Comparison of ENCODE assay signal across 8 cellular contexts in the genomic region with DNA sequence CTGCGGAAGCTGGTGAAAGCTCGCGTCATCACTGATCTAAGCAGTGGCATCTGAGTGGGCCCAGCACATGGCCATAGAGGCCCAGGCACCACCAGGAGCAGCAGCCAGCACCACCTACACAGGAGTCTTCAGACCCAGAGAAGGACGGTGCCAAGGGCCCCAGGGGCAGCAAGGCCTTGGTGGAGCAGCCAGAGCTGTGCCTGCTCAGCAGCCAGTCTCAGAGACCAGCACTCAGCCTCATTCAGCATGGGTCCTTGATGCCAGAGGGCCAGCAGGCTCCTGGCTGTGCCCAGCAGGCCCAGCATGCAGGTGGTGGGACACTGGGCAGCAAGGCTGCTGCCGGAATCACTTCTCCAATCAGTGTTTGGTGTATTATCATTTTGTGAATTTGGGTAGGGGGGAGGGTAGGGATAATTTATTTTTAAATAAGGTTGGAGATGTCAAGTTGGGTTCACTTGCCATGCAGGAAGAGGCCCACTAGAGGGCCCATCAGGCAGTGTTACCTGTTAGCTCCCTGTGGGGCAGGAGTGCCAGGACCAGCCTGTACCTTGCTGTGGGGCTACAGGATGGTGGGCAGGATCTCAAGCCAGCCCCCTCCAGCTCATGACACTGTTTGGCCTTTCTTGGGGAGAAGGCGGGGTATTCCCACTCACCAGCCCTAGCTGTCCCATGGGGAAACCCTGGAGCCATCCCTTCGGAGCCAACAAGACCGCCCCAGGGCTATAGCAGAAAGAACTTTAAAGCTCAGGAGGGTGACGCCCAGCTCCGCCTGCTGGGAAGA. TPM values are rescaled to one million over a fixed set of nuclear protein-coding genes. Genes with fewer than 3 reads are reported as not detected.
DNase-seq lines count a peak whose midpoint lies in the region; ATAC-seq and TF ChIP-seq lines count a peak whose summit lies in the region.

No MANE protein-coding gene starts in this region.

- H3K27me3 ChIP-seq in OCI-LY1 (ENCODE audit: insufficient read depth, low read length) (no peaks in the 10 kb centered on the region), upper lobe of right lung (peaks cover 14% of the 10 kb centered on the region)

- H3K4me1 Mint-ChIP-seq in activated CD8-positive, alpha-beta memory T cell treated with anti-CD3 and anti-CD28 coated beads, Interleukin-2, amount 10 ng/mL, durations not matched to agents 7 days and 5 days, result peaks cover 4% of the 10 kb centered on the region

- peak; percentile 21 for DNase-seq in stimulated activated CD4-positive, alpha-beta T cell treated with anti-CD3 and anti-CD28 coated beads, Interleukin-1b, Interleukin-23, amount 100 ng/mL, for 48 hours
- no peak for DNase-seq in stimulated activated CD4-positive, alpha-beta T cell treated with anti-CD3 and anti-CD28 coated beads, Interleukin-4, amount 100 ng/mL, for 4 hours
- no peak for DNase-seq in fibroblast of mammary gland (ENCODE audit: low read depth)
- no peak for DNase-seq in upper lobe of right lung
- no peak for DNase-seq in UCSD-AML1 (lab: John Stamatoyannopoulos, UW; ENCODE audit: unreplicated experiment)
- DNase-seq in activated CD8-positive, alpha-beta memory T cell treated with anti-CD3 and anti-CD28 coated beads, Interleukin-2, amount 10 ng/mL, durations not matched to agents 7 days and 5 days, result no peak

- TF ChIP-seq CTCF in OCI-LY1 (IDR thresholded peaks at IDR 0.05; ENCODE audit: low read length) (peak; percentile 62), fibroblast of mammary gland (conservative IDR thresholded peaks at IDR 0.05; ENCODE audit: control insufficient read depth, insufficient read depth, low read depth, low read length) (peak; percentile 27), upper lobe of right lung (IDR thresholded peaks at IDR 0.05) (peak; percentile 37)

- no peak overlapping the region for H3K9ac ChIP-seq in OCI-LY1 (ENCODE audit: low read length)

- H3K9me3 ChIP-seq in OCI-LY1 (ENCODE audit: low read length) (no peaks in the 10 kb centered on the region), upper lobe of right lung (no peaks in the 10 kb centered on the region)

- H3K4me3 ChIP-seq in OCI-LY1 (ENCODE audit: low read depth, low read length, poor library complexity, severe bottlenecking), result no peak overlapping the region
- H3K4me3 ChIP-seq in fibroblast of mammary gland (ENCODE audit: control insufficient read depth, low read depth, low read length), result no peak overlapping the region
- H3K4me3 ChIP-seq in upper lobe of right lung, result no peak overlapping the region

- peaks cover 17% of the 10 kb centered on the region for H3K27me3 Mint-ChIP-seq in activated CD8-positive, alpha-beta memory T cell treated with anti-CD3 and anti-CD28 coated beads, Interleukin-2, amount 10 ng/mL, durations not matched to agents 7 days and 5 days

- CTCF ChIA-PET in activated CD8-positive, alpha-beta memory T cell treated with anti-CD3 and anti-CD28 coated beads, Interleukin-2, amount 10 ng/mL, durations not matched to agents 7 days and 5 days (lab: Charles Lee), result interaction anchor here (0.8 to 2.5 kb wide), 7 partner anchors 9 to 400 kb away, joined by 3 to 7 read pairs (median 5); no protein-coding TSS in a partner anchor

- no peaks in the 10 kb centered on the region for H3K79me2 ChIP-seq in OCI-LY1 (ENCODE audit: insufficient read depth, low read length)

- intact Hi-C loops in upper lobe of right lung (cut with DNase I), result no loop called here

- no peaks in the 10 kb centered on the region for H4K20me1 ChIP-seq in OCI-LY1 (ENCODE audit: insufficient read depth, low read length)

- no peak overlapping the region for H3K4me3 Mint-ChIP-seq in activated CD8-positive, alpha-beta memory T cell treated with anti-CD3 and anti-CD28 coated beads, Interleukin-2, amount 10 ng/mL, durations not matched to agents 7 days and 5 days

- no peak overlapping the region for H2AFZ ChIP-seq in OCI-LY1 (ENCODE audit: low read length)

- H3K9me2 ChIP-seq in OCI-LY1 (ENCODE audit: low read depth, low read length), result no peaks in the 10 kb centered on the region

- ATAC-seq in upper lobe of right lung, result peak; percentile 3
- ATAC-seq in HG02571 (IDR thresholded peaks at IDR 0.05; ENCODE audit: unreplicated experiment), result no peak
- no peak for ATAC-seq in activated CD8-positive, alpha-beta memory T cell treated with anti-CD3 and anti-CD28 coated beads, Interleukin-2, amount 10 ng/mL, durations not matched to agents 7 days and 5 days

- H3K36me3 ChIP-seq in OCI-LY1 (ENCODE audit: insufficient read depth, low read length) (peaks cover 7% of the 10 kb centered on the region; the same call in 1 of the 2 replicates), upper lobe of right lung (no peaks in the 10 kb centered on the region)

- no peaks in the 10 kb centered on the region for H3K9me3 Mint-ChIP-seq in activated CD8-positive, alpha-beta memory T cell treated with anti-CD3 and anti-CD28 coated beads, Interleukin-2, amount 10 ng/mL, durations not matched to agents 7 days and 5 days (ENCODE audit: low read depth)

- H3K4me1 ChIP-seq in OCI-LY1 (ENCODE audit: insufficient read depth, low read length, severe bottlenecking) (peaks cover 31% of the 10 kb centered on the region), upper lobe of right lung (peaks cover 12% of the 10 kb centered on the region)

- H3F3A ChIP-seq in OCI-LY1 (ENCODE audit: insufficient read depth, low read length), result no peaks in the 10 kb centered on the region

- H3K27ac Mint-ChIP-seq in activated CD8-positive, alpha-beta memory T cell treated with anti-CD3 and anti-CD28 coated beads, Interleukin-2, amount 10 ng/mL, durations not matched to agents 7 days and 5 days, result no peak overlapping the region

- H3K27ac ChIP-seq in OCI-LY1 (ENCODE audit: low read depth, low read length, poor library complexity, severe bottlenecking), result peak overlapping the region; percentile 2
- no peak overlapping the region for H3K27ac ChIP-seq in upper lobe of right lung

- no peak overlapping the region for H3K4me2 ChIP-seq in OCI-LY1 (ENCODE audit: low read length)

- H3K36me3 Mint-ChIP-seq in activated CD8-positive, alpha-beta memory T cell treated with anti-CD3 and anti-CD28 coated beads, Interleukin-2, amount 10 ng/mL, durations not matched to agents 7 days and 5 days, result peaks cover 2% of the 10 kb centered on the region

RNA-seq across cellular contexts. Expression of a gene that starts 3.2 kb away (rescaled TPM):
- total RNA-seq in upper lobe of right lung, result 0.43 TPM
- total RNA-seq in activated CD8-positive, alpha-beta memory T cell treated with anti-CD3 and anti-CD28 coated beads, Interleukin-2, amount 10 ng/mL, durations not matched to agents 7 days and 5 days, result not detected

RNA-seq across cellular contexts. Expression of a gene that starts 16.4 kb away (rescaled TPM):
- 24.9 TPM for total RNA-seq in upper lobe of right lung
- total RNA-seq in activated CD8-positive, alpha-beta memory T cell treated with anti-CD3 and anti-CD28 coated beads, Interleukin-2, amount 10 ng/mL, durations not matched to agents 7 days and 5 days, result 10 to 100 TPM; 25.3 to 29.4 TPM

RNA-seq across cellular contexts. Expression of a gene that starts 39.5 kb away (rescaled TPM):
- 18.8 TPM for total RNA-seq in upper lobe of right lung
- 10 to 100 TPM; 28.1 to 39.8 TPM for total RNA-seq in activated CD8-positive, alpha-beta memory T cell treated with anti-CD3 and anti-CD28 coated beads, Interleukin-2, amount 10 ng/mL, durations not matched to agents 7 days and 5 days

RNA-seq across cellular contexts. Expression of a gene that starts 44.4 kb away (rescaled TPM):
- 191 TPM for total RNA-seq in upper lobe of right lung
- total RNA-seq in activated CD8-positive, alpha-beta memory T cell treated with anti-CD3 and anti-CD28 coated beads, Interleukin-2, amount 10 ng/mL, durations not matched to agents 7 days and 5 days, result 100 to 1,000 TPM; 108 to 139 TPM

RNA-seq across cellular contexts. Expression of a gene that starts 48.7 kb away (rescaled TPM):
- 23.8 TPM for total RNA-seq in upper lobe of right lung
- total RNA-seq in activated CD8-positive, alpha-beta memory T cell treated with anti-CD3 and anti-CD28 coated beads, Interleukin-2, amount 10 ng/mL, durations not matched to agents 7 days and 5 days, result 10 to 100 TPM; 20.1 to 25.5 TPM
